Comparison of ENCODE assay signal across 34 cellular contexts in the genomic region with DNA sequence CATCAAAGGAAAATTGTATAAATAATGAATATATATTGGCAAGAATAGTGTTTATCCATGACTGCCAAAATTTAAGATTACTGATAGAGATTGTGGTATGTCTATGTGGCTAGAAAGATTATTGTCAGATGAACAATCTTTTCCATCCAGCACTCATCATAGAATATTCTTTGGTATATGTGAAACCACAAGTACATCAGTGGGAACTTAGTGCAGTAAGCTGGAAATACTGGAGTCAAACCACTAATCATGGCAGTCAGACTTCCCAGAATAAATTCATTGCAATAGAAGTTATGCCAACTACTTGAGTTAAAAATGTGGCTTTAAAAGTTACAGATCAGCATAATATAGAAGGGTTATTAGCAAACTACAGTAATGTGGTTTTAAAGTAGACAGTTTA.
DNase-seq lines count a peak whose midpoint lies in the region; ATAC-seq, FAIRE-seq and TF ChIP-seq lines count a peak whose summit lies in the region.
"Had no signal": no experiment of that assay in that cellular context is flagged by ENCODE, and none has a peak within 500 bp of the region (broad histone marks: within the 10 kb centered on the region; RNA-seq: fewer than 3 reads in every experiment).

No MANE protein-coding gene starts in this region.

- FAIRE-seq in astrocyte (lab: Jason Lieb, UNC) = peak; percentile 26

- peaks cover 13% of the 10 kb centered on the region for H3F3A ChIP-seq in SK-N-SH (replicated peaks; ENCODE audit: insufficient read depth)

- no peaks in the 10 kb centered on the region; the same call in 1 of the 2 replicates for H3K9me2 ChIP-seq in SK-N-SH

- DNase-seq in SK-N-SH (no peak), astrocyte (ENCODE audit: low read depth) (peak; percentile 99), iris pigment epithelial cell (ENCODE audit: low read depth) (peak; percentile 67), cerebellar cortex (ENCODE audit: low spot score) (no peak), breast epithelium (ENCODE audit: low spot score in 2 of 2) (no peak), NCI-H748 treated with DMSO at 0.1 percent for 48 hours (lab: John Stamatoyannopoulos, UW) (no peak)
- no peak for DNase-seq in stimulated activated CD4-positive, alpha-beta T cell treated with anti-CD3 and anti-CD28 coated beads, Interleukin-4, amount 100 ng/mL, for 1 hour
- DNase-seq: activated CD4-positive, alpha-beta T cell treated with anti-CD3 and anti-CD28 coated beads for 4 hours; activated T-cell treated with anti-CD3 and anti-CD28 coated beads for 4 hours; AML-193; CD4-positive, CD25-positive, alpha-beta regulatory T cell; central memory CD4-positive, alpha-beta T cell; gastrocnemius medialis; GOT3; lower lobe of right lung; mucosa of descending colon; natural killer cell; NCI-H1417; NCI-H2029 treated with DMSO at 0.1 percent for 48 hours; SIG-M5; stimulated activated CD4-positive, alpha-beta T cell treated with anti-CD3 and anti-CD28 coated beads, Interleukin-15, amount 100 ng/mL, for 24 hours; substantia nigra; T1000; trophoblast cell; WERI-Rb-1 had no signal

- H3K36me3 Mint-ChIP-seq in astrocyte (ENCODE audit: low read depth, unreplicated experiment) = no peaks in the 10 kb centered on the region
- H3K36me3 Mint-ChIP-seq: activated naive CD4-positive, alpha-beta T cell treated with anti-CD3 and anti-CD28 coated beads, Interleukin-2, amount 50 U/mL, for 24 hours; CD4-positive, CD25-positive, alpha-beta regulatory T cell; natural killer cell; stimulated activated memory B cell treated with anti-CD40 and anti-IgM and Interleukin-4, amounts not matched to agents 10 μg/mL and 1 μg/mL and 100 μg/mL, for 72 hours had no signal

- no peak overlapping the region for H3K4me3 Mint-ChIP-seq in astrocyte (ENCODE audit: unreplicated experiment)
- H3K4me3 Mint-ChIP-seq: activated naive CD4-positive, alpha-beta T cell treated with anti-CD3 and anti-CD28 coated beads, Interleukin-2, amount 50 U/mL, for 24 hours; CD4-positive, CD25-positive, alpha-beta regulatory T cell; dendritic cell treated with granulocyte-macrophage colony-stimulating factor and Interleukin-4, amounts not matched to agents 40 ng/mL and 50 ng/mL, for 4 days; natural killer cell; stimulated activated memory B cell treated with anti-CD40 and anti-IgM and Interleukin-4, amounts not matched to agents 10 μg/mL and 1 μg/mL and 100 μg/mL, for 72 hours had no signal

- H3K4me1 ChIP-seq in SK-N-SH (ENCODE audit: control insufficient read depth in 1 of 2, insufficient read depth in 2 of 2, low read depth in 1 of 2, low read length in 1 of 2) (peaks cover 2 to 5% of the 10 kb centered on the region in 2 experiments; a peak in 2 of 4 replicates), astrocyte (ENCODE audit: insufficient read depth, low read length) (peaks cover 6% of the 10 kb centered on the region), breast epithelium (no peaks in the 10 kb centered on the region)

- no peak for ATAC-seq in SK-N-SH treated with all-trans-retinoic acid at 6 μM for 48 hours
- ATAC-seq: esophagus mucosa; gastrocnemius medialis; lower lobe of right lung; mucosa of descending colon; natural killer cell; Panc1; stimulated activated memory B cell treated with anti-CD40 and anti-IgM and Interleukin-4, amounts not matched to agents 10 μg/mL and 1 μg/mL and 100 μg/mL, for 72 hours had no signal

- H3K27me3 Mint-ChIP-seq in astrocyte (ENCODE audit: low read depth, unreplicated experiment) = no peaks in the 10 kb centered on the region
- H3K27me3 Mint-ChIP-seq: activated naive CD4-positive, alpha-beta T cell treated with anti-CD3 and anti-CD28 coated beads, Interleukin-2, amount 50 U/mL, for 24 hours; CD4-positive, CD25-positive, alpha-beta regulatory T cell; dendritic cell treated with granulocyte-macrophage colony-stimulating factor and Interleukin-4, amounts not matched to agents 40 ng/mL and 50 ng/mL, for 4 days; stimulated activated memory B cell treated with anti-CD40 and anti-IgM and Interleukin-4, amounts not matched to agents 10 μg/mL and 1 μg/mL and 100 μg/mL, for 72 hours had no signal

- H2AFZ ChIP-seq in SK-N-SH (ENCODE audit: low read depth) (no peak overlapping the region), astrocyte (ENCODE audit: low read depth, low read length) (no peak overlapping the region)

- H3K9me3 ChIP-seq in SK-N-SH (no peaks in the 10 kb centered on the region), astrocyte (ENCODE audit: insufficient read depth, low read depth, low read length) (no peaks in the 10 kb centered on the region), breast epithelium (peaks cover 0 to 3% of the 10 kb centered on the region in 2 donors)
- H3K9me3 ChIP-seq: gastrocnemius medialis, lower lobe of right lung, mucosa of descending colon had no signal

- CTCF ChIA-PET in SK-N-SH (lab: Yijun Ruan, JAX) = no interaction called here

- H3K27ac ChIP-seq in SK-N-SH (ENCODE audit: low read depth in 2 of 2, low read length in 1 of 2) (no peak overlapping the region), astrocyte (ENCODE audit: low read depth, low read length) (no peak overlapping the region), breast epithelium (no peak overlapping the region)
- H3K27ac ChIP-seq: 22Rv1, gastrocnemius medialis, KMS-11, lower lobe of right lung, WERI-Rb-1 had no signal

- H3K4me3 ChIP-seq in SK-N-SH (ENCODE audit: low read depth in 2 of 2, low read length in 1 of 2) (no peak overlapping the region), astrocyte (ENCODE audit: insufficient read depth, low read depth, low read length) (no peak overlapping the region), breast epithelium (no peak overlapping the region)
- H3K4me3 ChIP-seq: gastrocnemius medialis, lower lobe of right lung, mucosa of descending colon had no signal

- no peak for TF ChIP-seq RAD21 in SK-N-SH (IDR thresholded peaks at IDR 0.05; ENCODE audit: low read length)

- H3K9me3 Mint-ChIP-seq in astrocyte (ENCODE audit: unreplicated experiment) = peaks cover 3% of the 10 kb centered on the region
- H3K9me3 Mint-ChIP-seq: activated T-helper 2 cell treated with anti-CD3 and anti-CD28 coated beads, Interferon-gamma antibody, Interleukin-2, Interleukin-4, amounts not matched to agents 10 μg/mL and 5 μg/mL and 100 μg/mL, durations not matched to agents 14 hours and 24 hours and 36 hours; stimulated activated memory B cell treated with anti-CD40 and anti-IgM and Interleukin-4, amounts not matched to agents 10 μg/mL and 1 μg/mL and 100 μg/mL, for 72 hours had no signal

- no peak for TF ChIP-seq EP300 in SK-N-SH (IDR thresholded peaks at IDR 0.05; ENCODE audit: borderline replicate concordance in 1 of 2, low read depth in 1 of 2, low read length in 1 of 2)

- no peaks in the 10 kb centered on the region for H3K79me2 ChIP-seq in SK-N-SH (ENCODE audit: insufficient read depth)
- no peaks in the 10 kb centered on the region for H3K79me2 ChIP-seq in astrocyte (ENCODE audit: insufficient read depth, low read length)

- intact Hi-C loops in breast epithelium (cut with DNase I; ENCODE audit: low total_unique reads) = no loop called here

- peaks cover 35% of the 10 kb centered on the region for H3K4me1 Mint-ChIP-seq in astrocyte (ENCODE audit: low read depth, unreplicated experiment)
- H3K4me1 Mint-ChIP-seq: activated naive CD4-positive, alpha-beta T cell treated with anti-CD3 and anti-CD28 coated beads, Interleukin-2, amount 50 U/mL, for 24 hours; CD4-positive, CD25-positive, alpha-beta regulatory T cell; natural killer cell; stimulated activated memory B cell treated with anti-CD40 and anti-IgM and Interleukin-4, amounts not matched to agents 10 μg/mL and 1 μg/mL and 100 μg/mL, for 72 hours had no signal

- POLR2A ChIA-PET in SK-N-SH (lab: Yijun Ruan, JAX) = no interaction called here

- H3K9ac ChIP-seq in SK-N-SH (no peak overlapping the region), astrocyte (ENCODE audit: low read length) (no peak overlapping the region)
- H3K9ac ChIP-seq: KMS-11 had no signal

- H3K27me3 ChIP-seq in SK-N-SH (ENCODE audit: insufficient read depth) (no peaks in the 10 kb centered on the region), astrocyte (ENCODE audit: insufficient read depth, low read length) (no peaks in the 10 kb centered on the region), breast epithelium (no peaks in the 10 kb centered on the region)
- H3K27me3 ChIP-seq: gastrocnemius medialis had no signal

- H4K20me1 ChIP-seq in SK-N-SH (ENCODE audit: insufficient read depth) (no peaks in the 10 kb centered on the region), astrocyte (ENCODE audit: insufficient read depth, low read length) (no peaks in the 10 kb centered on the region)

- H3K36me3 ChIP-seq in SK-N-SH (replicated peaks in 1 of 2; ENCODE audit: control insufficient read depth in 1 of 2, insufficient read depth in 2 of 2, low read length in 1 of 2) (peaks cover 11 to 23% of the 10 kb centered on the region in 2 experiments), astrocyte (ENCODE audit: insufficient read depth, low read length) (no peaks in the 10 kb centered on the region), breast epithelium (no peaks in the 10 kb centered on the region)
- H3K36me3 ChIP-seq: gastrocnemius medialis, lower lobe of right lung, WERI-Rb-1 had no signal

- peak overlapping the region; percentile 85 for H3K27ac Mint-ChIP-seq in astrocyte (ENCODE audit: unreplicated experiment)
- H3K27ac Mint-ChIP-seq: activated naive CD4-positive, alpha-beta T cell treated with anti-CD3 and anti-CD28 coated beads, Interleukin-2, amount 50 U/mL, for 24 hours; activated T-helper 2 cell treated with anti-CD3 and anti-CD28 coated beads, Interferon-gamma antibody, Interleukin-2, Interleukin-4, amounts not matched to agents 10 μg/mL and 5 μg/mL and 100 μg/mL, durations not matched to agents 14 hours and 24 hours and 36 hours; CD4-positive, CD25-positive, alpha-beta regulatory T cell; dendritic cell treated with granulocyte-macrophage colony-stimulating factor and Interleukin-4, amounts not matched to agents 40 ng/mL and 50 ng/mL, for 4 days; natural killer cell; stimulated activated memory B cell treated with anti-CD40 and anti-IgM and Interleukin-4, amounts not matched to agents 10 μg/mL and 1 μg/mL and 100 μg/mL, for 72 hours had no signal

- TF ChIP-seq CTCF in SK-N-SH (IDR thresholded peaks at IDR 0.05) (no peak), astrocyte (IDR thresholded peaks at IDR 0.05; ENCODE audit: insufficient read depth, low read depth, low read length) (no peak), breast epithelium (IDR thresholded peaks at IDR 0.05) (no peak)

- TF ChIP-seq POLR2A in breast epithelium (IDR thresholded peaks at IDR 0.05) = no peak

- no peak overlapping the region for H3K4me2 ChIP-seq in SK-N-SH
- H3K4me2 ChIP-seq in astrocyte (ENCODE audit: low read length) = no peak overlapping the region
- H3K4me2 ChIP-seq: KMS-11 had no signal

TF ChIP-seq in SK-N-SH, 30 proteins besides CTCF, POLR2A, EP300 and RAD21 (continues in another document):
- TF ChIP-seq RFX5 (IDR thresholded peaks at IDR 0.05; ENCODE audit: low read length) = no peak
- TF ChIP-seq CHD2 (IDR thresholded peaks at IDR 0.05; ENCODE audit: low read length, partially characterized antibody) = no peak
- TF ChIP-seq, protein P1, sequence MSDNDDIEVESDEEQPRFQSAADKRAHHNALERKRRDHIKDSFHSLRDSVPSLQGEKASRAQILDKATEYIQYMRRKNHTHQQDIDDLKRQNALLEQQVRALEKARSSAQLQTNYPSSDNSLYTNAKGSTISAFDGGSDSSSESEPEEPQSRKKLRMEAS (IDR thresholded peaks at IDR 0.05; ENCODE audit: low read depth) = no peak
- no peak for TF ChIP-seq EZH2phosphoT487 (IDR thresholded peaks at IDR 0.05; ENCODE audit: borderline replicate concordance, low read depth)

Comparison
In these comparisons a context has a peak if more than half of its experiments do, and no peak if none do; other contexts are left out.
1. DNase-seq: peak in astrocyte (single experiment) and iris pigment epithelial cell (single experiment); none in SK-N-SH (single experiment), stimulated activated CD4-positive, alpha-beta T cell treated with anti-CD3 and anti-CD28 coated beads, Interleukin-4, amount 100 ng/mL, for 1 hour (single experiment), cerebellar cortex (single experiment), breast epithelium (0 of 2) and NCI-H748 treated with DMSO at 0.1 percent for 48 hours (single experiment).